ENCODE assay signal across 18 cellular contexts in the genomic region with DNA sequence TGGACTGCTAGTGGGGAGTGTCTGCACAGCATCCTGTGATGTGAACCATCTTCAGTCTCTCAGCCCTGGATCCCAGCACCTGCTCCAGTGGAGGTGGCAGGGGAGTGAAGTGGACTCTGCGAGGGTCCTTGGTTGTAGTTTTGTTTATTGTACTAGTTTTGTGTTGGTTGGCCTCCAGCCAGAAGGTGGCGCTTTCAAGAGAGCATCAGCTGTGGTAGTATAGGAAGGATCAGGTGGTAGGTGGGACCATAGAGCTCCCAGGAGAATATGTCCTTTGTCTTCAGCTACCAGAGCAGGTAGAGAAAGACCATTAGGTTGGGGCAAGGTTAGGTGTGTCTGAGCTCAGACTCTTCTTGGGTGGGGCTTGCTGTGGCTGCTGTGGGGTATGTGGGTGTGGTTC. TPM values are rescaled to one million over a fixed set of nuclear protein-coding genes. Genes with fewer than 3 reads are reported as not detected.
DNase-seq lines count a peak whose midpoint lies in the region; ATAC-seq, FAIRE-seq and TF ChIP-seq lines count a peak whose summit lies in the region.
"Had no signal": no experiment of that assay in that cellular context is flagged by ENCODE, and none has a peak within 500 bp of the region (broad histone marks: within the 10 kb centered on the region; RNA-seq: fewer than 3 reads in every experiment).

No MANE protein-coding gene starts in this region.

- DNase-seq in NB4 (ENCODE audit: low read depth) = no peak
- no peak for DNase-seq in activated CD8-positive, alpha-beta T cell treated with anti-CD3 and anti-CD28 coated beads, Interleukin-2, amount 10 ng/mL, durations not matched to agents 7 days and 5 days
- DNase-seq in NCI-H2029 treated with DMSO at 0.1 percent for 48 hours (lab: John Stamatoyannopoulos, UW) = no peak
- DNase-seq in activated T-helper 1 cell treated with anti-CD3 and anti-CD28 coated beads, Interleukin-12 subunit alpha, Interleukin-12 subunit beta, Interleukin-2, Interleukin-4 antibody, amounts not matched to agents 30 ng/mL and 10 ng/mL and 1 ng/mL, durations not matched to agents 14 hours and 24 hours and 36 hours (ENCODE audit: low spot score) = no peak
- DNase-seq in small intestine = no peak
- DNase-seq: activated CD4-positive, alpha-beta T cell treated with anti-CD3 and anti-CD28 coated beads, Interleukin-2, amount 50 U/mL, for 48 hours; adrenal gland; C1 segment of cervical spinal cord; central memory CD4-positive, alpha-beta T cell; EL; foreskin fibroblast; IMR-90; left ventricle myocardium inferior; NCI-H774 had no signal

- POLR2A ChIA-PET in activated CD8-positive, alpha-beta T cell treated with anti-CD3 and anti-CD28 coated beads, Interleukin-2, amount 10 ng/mL, durations not matched to agents 7 days and 5 days (lab: Charles Lee) = no interaction called here

- ATAC-seq in activated CD8-positive, alpha-beta T cell treated with anti-CD3 and anti-CD28 coated beads, Interleukin-2, amount 10 ng/mL, durations not matched to agents 7 days and 5 days = no peak
- no peak for ATAC-seq in GM21737 (IDR thresholded peaks at IDR 0.05; ENCODE audit: unreplicated experiment)

- H3K27me3 Mint-ChIP-seq in activated CD8-positive, alpha-beta T cell treated with anti-CD3 and anti-CD28 coated beads, Interleukin-2, amount 10 ng/mL, durations not matched to agents 7 days and 5 days (ENCODE audit: low read depth) = peaks cover 10% of the 10 kb centered on the region
- peaks cover 16% of the 10 kb centered on the region for H3K27me3 Mint-ChIP-seq in activated T-helper 1 cell treated with anti-CD3 and anti-CD28 coated beads, Interleukin-12 subunit alpha, Interleukin-12 subunit beta, Interleukin-2, Interleukin-4 antibody, amounts not matched to agents 30 ng/mL and 10 ng/mL and 1 ng/mL, durations not matched to agents 14 hours and 24 hours and 36 hours (ENCODE audit: insufficient read depth)

- H3K9me3 ChIP-seq in BLaER1 (no peaks in the 10 kb centered on the region), ES-I3 (ENCODE audit: control insufficient read depth, insufficient read depth, low read length) (no peaks in the 10 kb centered on the region), small intestine (ENCODE audit: control insufficient read depth, low read depth) (no peaks in the 10 kb centered on the region)
- H3K9me3 ChIP-seq: adrenal gland, prostate gland had no signal

- no peak for FAIRE-seq in small intestine (lab: Jason Lieb, UNC)

- CTCF ChIA-PET in activated CD8-positive, alpha-beta T cell treated with anti-CD3 and anti-CD28 coated beads, Interleukin-2, amount 10 ng/mL, durations not matched to agents 7 days and 5 days (lab: Charles Lee) = interaction anchor here (0.8 to 2.1 kb wide), 4 partner anchors 11 to 21 kb away, joined by 3 to 9 read pairs (median 5); partner anchors contain the start of genes ASTE1 and NEK11

- no peak overlapping the region for H3K4me3 ChIP-seq in BLaER1
- no peak overlapping the region for H3K4me3 ChIP-seq in NB4 (ENCODE audit: low read depth, low read length)
- H3K4me3 ChIP-seq in small intestine (ENCODE audit: low read depth in 1 of 2, low read length in 2 of 2) = no peak overlapping the region
- H3K4me3 ChIP-seq: adrenal gland, left ventricle myocardium inferior, prostate gland had no signal

- no peaks in the 10 kb centered on the region for H3K27me3 ChIP-seq in BLaER1
- H3K27me3 ChIP-seq in small intestine (ENCODE audit: control insufficient read depth in 2 of 2, insufficient read depth in 2 of 2, low read length in 2 of 2) = no peaks in the 10 kb centered on the region
- H3K27me3 ChIP-seq: adrenal gland had no signal

- peaks cover 6% of the 10 kb centered on the region for H3K4me1 ChIP-seq in BLaER1
- H3K4me1 ChIP-seq in ES-I3 (ENCODE audit: insufficient read depth, low read length) = no peaks in the 10 kb centered on the region; the same call in 1 of the 2 replicates
- H3K4me1 ChIP-seq in small intestine (ENCODE audit: control insufficient read depth in 2 of 2, insufficient read depth in 1 of 2, low read depth in 1 of 2, low read length in 1 of 2) = no peaks in the 10 kb centered on the region
- H3K4me1 ChIP-seq: adrenal gland, left ventricle myocardium inferior, prostate gland had no signal

- H3K9me3 Mint-ChIP-seq in activated CD8-positive, alpha-beta T cell treated with anti-CD3 and anti-CD28 coated beads, Interleukin-2, amount 10 ng/mL, durations not matched to agents 7 days and 5 days (ENCODE audit: insufficient read depth) = peaks cover 9% of the 10 kb centered on the region
- H3K9me3 Mint-ChIP-seq in activated T-helper 1 cell treated with anti-CD3 and anti-CD28 coated beads, Interleukin-12 subunit alpha, Interleukin-12 subunit beta, Interleukin-2, Interleukin-4 antibody, amounts not matched to agents 30 ng/mL and 10 ng/mL and 1 ng/mL, durations not matched to agents 14 hours and 24 hours and 36 hours = peaks cover 40% of the 10 kb centered on the region

- TF ChIP-seq CTCF in NB4 (IDR thresholded peaks at IDR 0.05; ENCODE audit: low read depth, low read length) = peak; percentile 25

- H3K4me2 ChIP-seq in BLaER1 = peak overlapping the region; percentile 7; the same call in 1 of the 2 replicates

- no peak for TF ChIP-seq POLR2A in NB4 (IDR thresholded peaks at IDR 0.05; ENCODE audit: extremely low read depth, insufficient read length)

- peaks cover 28% of the 10 kb centered on the region for H3K4me1 Mint-ChIP-seq in activated CD8-positive, alpha-beta T cell treated with anti-CD3 and anti-CD28 coated beads, Interleukin-2, amount 10 ng/mL, durations not matched to agents 7 days and 5 days (ENCODE audit: low read depth)
- peaks cover 10% of the 10 kb centered on the region for H3K4me1 Mint-ChIP-seq in activated T-helper 1 cell treated with anti-CD3 and anti-CD28 coated beads, Interleukin-12 subunit alpha, Interleukin-12 subunit beta, Interleukin-2, Interleukin-4 antibody, amounts not matched to agents 30 ng/mL and 10 ng/mL and 1 ng/mL, durations not matched to agents 14 hours and 24 hours and 36 hours (ENCODE audit: low read depth)

- peak overlapping the region; percentile 37 for H3K27ac Mint-ChIP-seq in activated CD8-positive, alpha-beta T cell treated with anti-CD3 and anti-CD28 coated beads, Interleukin-2, amount 10 ng/mL, durations not matched to agents 7 days and 5 days
- H3K27ac Mint-ChIP-seq in activated T-helper 1 cell treated with anti-CD3 and anti-CD28 coated beads, Interleukin-12 subunit alpha, Interleukin-12 subunit beta, Interleukin-2, Interleukin-4 antibody, amounts not matched to agents 30 ng/mL and 10 ng/mL and 1 ng/mL, durations not matched to agents 14 hours and 24 hours and 36 hours = no peak overlapping the region

- 95 to 100% (median 98%) methylated on average over 2 of the region's 2 CpGs for WGBS in small intestine, 3 donors

- peaks cover 24% of the 10 kb centered on the region for H3K36me3 Mint-ChIP-seq in activated CD8-positive, alpha-beta T cell treated with anti-CD3 and anti-CD28 coated beads, Interleukin-2, amount 10 ng/mL, durations not matched to agents 7 days and 5 days (ENCODE audit: low read depth)
- peaks cover 14% of the 10 kb centered on the region for H3K36me3 Mint-ChIP-seq in activated T-helper 1 cell treated with anti-CD3 and anti-CD28 coated beads, Interleukin-12 subunit alpha, Interleukin-12 subunit beta, Interleukin-2, Interleukin-4 antibody, amounts not matched to agents 30 ng/mL and 10 ng/mL and 1 ng/mL, durations not matched to agents 14 hours and 24 hours and 36 hours (ENCODE audit: low read depth)

- no peak overlapping the region for H3K27ac ChIP-seq in BLaER1
- no peak overlapping the region for H3K27ac ChIP-seq in small intestine (ENCODE audit: low read depth in 1 of 2, low read length in 1 of 2)
- H3K27ac ChIP-seq: adrenal gland, left ventricle myocardium inferior, prostate gland had no signal

- H3K4me3 Mint-ChIP-seq in activated CD8-positive, alpha-beta T cell treated with anti-CD3 and anti-CD28 coated beads, Interleukin-2, amount 10 ng/mL, durations not matched to agents 7 days and 5 days = no peak overlapping the region
- H3K4me3 Mint-ChIP-seq in activated T-helper 1 cell treated with anti-CD3 and anti-CD28 coated beads, Interleukin-12 subunit alpha, Interleukin-12 subunit beta, Interleukin-2, Interleukin-4 antibody, amounts not matched to agents 30 ng/mL and 10 ng/mL and 1 ng/mL, durations not matched to agents 14 hours and 24 hours and 36 hours = no peak overlapping the region

- no peaks in the 10 kb centered on the region for H3K36me3 ChIP-seq in BLaER1
- no peaks in the 10 kb centered on the region for H3K36me3 ChIP-seq in ES-I3 (ENCODE audit: insufficient read depth, low read length)
- no peaks in the 10 kb centered on the region for H3K36me3 ChIP-seq in small intestine (ENCODE audit: control insufficient read depth in 2 of 2, insufficient read depth in 2 of 2, low read length in 2 of 2)
- H3K36me3 ChIP-seq: adrenal gland, left ventricle myocardium inferior, prostate gland had no signal

- no peak overlapping the region for H3K9ac ChIP-seq in BLaER1
- H3K9ac ChIP-seq in ES-I3 (ENCODE audit: low read depth, low read length) = peak overlapping the region; percentile 1; the same call in 1 of the 2 replicates

- intact Hi-C loops in activated T-helper 1 cell treated with anti-CD3 and anti-CD28 coated beads, Interleukin-12 subunit alpha, Interleukin-12 subunit beta, Interleukin-2, Interleukin-4 antibody, amounts not matched to agents 30 ng/mL and 10 ng/mL and 1 ng/mL, durations not matched to agents 14 hours and 24 hours and 36 hours (cut with micrococcal nuclease) = no loop called here

- H4K20me1 ChIP-seq in BLaER1 = no peaks in the 10 kb centered on the region

RNA-seq across cellular contexts. Expression of gene NEK11, which starts 20.9 kb away (rescaled TPM):
- 1 to 10 TPM in 1 of 2 experiments, under 1 TPM in 1; 0.58 to 1.7 TPM for total RNA-seq in activated CD8-positive, alpha-beta T cell treated with anti-CD3 and anti-CD28 coated beads, Interleukin-2, amount 10 ng/mL, durations not matched to agents 7 days and 5 days
- total RNA-seq in activated T-helper 1 cell treated with anti-CD3 and anti-CD28 coated beads, Interleukin-12 subunit alpha, Interleukin-12 subunit beta, Interleukin-2, Interleukin-4 antibody, amounts not matched to agents 30 ng/mL and 10 ng/mL and 1 ng/mL, durations not matched to agents 14 hours and 24 hours and 36 hours = 0.51 and 1.2 TPM in 2 replicates
- polyA plus RNA-seq in small intestine = 1 to 10 TPM in 2 of 3 donors, under 1 TPM in 1; 0.81 to 1.3 (median 1.1) TPM

RNA-seq across cellular contexts. Expression of gene ASTE1, which starts 21.0 kb away (rescaled TPM):
- 10 to 100 TPM; 11.7 to 14.0 TPM for total RNA-seq in activated CD8-positive, alpha-beta T cell treated with anti-CD3 and anti-CD28 coated beads, Interleukin-2, amount 10 ng/mL, durations not matched to agents 7 days and 5 days
- 9.6 and 14.6 TPM in 2 replicates for total RNA-seq in activated T-helper 1 cell treated with anti-CD3 and anti-CD28 coated beads, Interleukin-12 subunit alpha, Interleukin-12 subunit beta, Interleukin-2, Interleukin-4 antibody, amounts not matched to agents 30 ng/mL and 10 ng/mL and 1 ng/mL, durations not matched to agents 14 hours and 24 hours and 36 hours
- 10 to 100 TPM in 1 of 3 donors, 1 to 10 TPM in 2; 4.5 to 10.1 (median 6.5) TPM for polyA plus RNA-seq in small intestine
